In genomic region chr4:184280104-184280503, GRCh38 we compare ENCODE assay signal across 16 cellular contexts.
DNase-seq lines count a peak whose midpoint lies in the region; ATAC-seq and TF ChIP-seq lines count a peak whose summit lies in the region.
"Had no signal": no experiment of that assay in that cellular context is flagged by ENCODE, and none has a peak within 500 bp of the region (broad histone marks: within the 10 kb centered on the region; RNA-seq: fewer than 3 reads in every experiment).

No MANE protein-coding gene starts in this region.

- peaks cover 81% of the 10 kb centered on the region for H3K4me1 Mint-ChIP-seq in activated T-cell treated with anti-CD3 and anti-CD28 coated beads, Interleukin-2, amount 50 U/mL, for 24 hours (ENCODE audit: low read depth)
- H3K4me1 Mint-ChIP-seq in activated T-helper 1 cell treated with anti-CD3 and anti-CD28 coated beads, Interleukin-12 subunit alpha, Interleukin-12 subunit beta, Interleukin-2, Interleukin-4 antibody, amounts not matched to agents 30 ng/mL and 10 ng/mL and 1 ng/mL, durations not matched to agents 14 hours and 24 hours and 36 hours (ENCODE audit: low read depth) = peaks cover 81% of the 10 kb centered on the region
- peaks cover 66% of the 10 kb centered on the region for H3K4me1 Mint-ChIP-seq in stimulated activated effector memory CD8-positive, alpha-beta T cell treated with anti-CD3 and anti-CD28 coated beads, Interleukin-12 subunit alpha, Interleukin-12 subunit beta, amount 100 ng/mL, for 72 hours
- H3K4me1 Mint-ChIP-seq: mesothelial cell of epicardium had no signal

- no peak overlapping the region for H3K4me3 ChIP-seq in MM.1S (ENCODE audit: low read length)
- H3K4me3 ChIP-seq: SJCRH30, upper lobe of left lung had no signal

- H3K79me2 ChIP-seq in MM.1S (ENCODE audit: low read length) = no peaks in the 10 kb centered on the region

- peak overlapping the region; percentile 98 for H3K27ac ChIP-seq in MM.1S (ENCODE audit: low read length)
- H3K27ac ChIP-seq: SJCRH30, upper lobe of left lung had no signal

- no peak overlapping the region for H3K9ac ChIP-seq in MM.1S (ENCODE audit: low read length)

- H3K4me1 ChIP-seq in MM.1S (ENCODE audit: low read length) = peaks cover 56% of the 10 kb centered on the region
- H3K4me1 ChIP-seq: SJCRH30 had no signal

- peaks cover 10% of the 10 kb centered on the region for H3K36me3 Mint-ChIP-seq in activated T-cell treated with anti-CD3 and anti-CD28 coated beads, Interleukin-2, amount 50 U/mL, for 24 hours (ENCODE audit: low read depth)
- H3K36me3 Mint-ChIP-seq in activated T-helper 1 cell treated with anti-CD3 and anti-CD28 coated beads, Interleukin-12 subunit alpha, Interleukin-12 subunit beta, Interleukin-2, Interleukin-4 antibody, amounts not matched to agents 30 ng/mL and 10 ng/mL and 1 ng/mL, durations not matched to agents 14 hours and 24 hours and 36 hours (ENCODE audit: low read depth) = peaks cover 14% of the 10 kb centered on the region
- H3K36me3 Mint-ChIP-seq in stimulated activated effector memory CD8-positive, alpha-beta T cell treated with anti-CD3 and anti-CD28 coated beads, Interleukin-12 subunit alpha, Interleukin-12 subunit beta, amount 100 ng/mL, for 72 hours = no peaks in the 10 kb centered on the region

- no peak for ATAC-seq in stimulated activated effector memory CD8-positive, alpha-beta T cell treated with anti-CD3 and anti-CD28 coated beads, Interleukin-12 subunit alpha, Interleukin-12 subunit beta, amount 100 ng/mL, for 72 hours
- no peak for ATAC-seq in GM18517 (IDR thresholded peaks at IDR 0.05; ENCODE audit: unreplicated experiment)

- TF ChIP-seq CTCF in MM.1S (IDR thresholded peaks at IDR 0.05; ENCODE audit: low read length) = no peak

- peaks cover 12% of the 10 kb centered on the region for H3K9me3 Mint-ChIP-seq in activated T-cell treated with anti-CD3 and anti-CD28 coated beads, Interleukin-2, amount 50 U/mL, for 24 hours
- H3K9me3 Mint-ChIP-seq in activated T-helper 1 cell treated with anti-CD3 and anti-CD28 coated beads, Interleukin-12 subunit alpha, Interleukin-12 subunit beta, Interleukin-2, Interleukin-4 antibody, amounts not matched to agents 30 ng/mL and 10 ng/mL and 1 ng/mL, durations not matched to agents 14 hours and 24 hours and 36 hours = peaks cover 27% of the 10 kb centered on the region
- H3K9me3 Mint-ChIP-seq in stimulated activated effector memory CD8-positive, alpha-beta T cell treated with anti-CD3 and anti-CD28 coated beads, Interleukin-12 subunit alpha, Interleukin-12 subunit beta, amount 100 ng/mL, for 72 hours = peaks cover 6% of the 10 kb centered on the region

- no peaks in the 10 kb centered on the region for H3K9me2 ChIP-seq in MM.1S (replicated peaks; ENCODE audit: insufficient read depth, low read length)

- H4K20me1 ChIP-seq in MM.1S (ENCODE audit: insufficient read depth, low read length) = no peaks in the 10 kb centered on the region

- no peaks in the 10 kb centered on the region for H3K27me3 Mint-ChIP-seq in activated T-cell treated with anti-CD3 and anti-CD28 coated beads, Interleukin-2, amount 50 U/mL, for 24 hours
- H3K27me3 Mint-ChIP-seq in activated T-helper 1 cell treated with anti-CD3 and anti-CD28 coated beads, Interleukin-12 subunit alpha, Interleukin-12 subunit beta, Interleukin-2, Interleukin-4 antibody, amounts not matched to agents 30 ng/mL and 10 ng/mL and 1 ng/mL, durations not matched to agents 14 hours and 24 hours and 36 hours (ENCODE audit: insufficient read depth) = no peaks in the 10 kb centered on the region

- H3K27ac Mint-ChIP-seq in activated T-cell treated with anti-CD3 and anti-CD28 coated beads, Interleukin-2, amount 50 U/mL, for 24 hours = peak overlapping the region; percentile 1
- peak overlapping the region; percentile 87 for H3K27ac Mint-ChIP-seq in activated T-helper 1 cell treated with anti-CD3 and anti-CD28 coated beads, Interleukin-12 subunit alpha, Interleukin-12 subunit beta, Interleukin-2, Interleukin-4 antibody, amounts not matched to agents 30 ng/mL and 10 ng/mL and 1 ng/mL, durations not matched to agents 14 hours and 24 hours and 36 hours
- H3K27ac Mint-ChIP-seq in stimulated activated effector memory CD8-positive, alpha-beta T cell treated with anti-CD3 and anti-CD28 coated beads, Interleukin-12 subunit alpha, Interleukin-12 subunit beta, amount 100 ng/mL, for 72 hours = peak overlapping the region; percentile 89
- H3K27ac Mint-ChIP-seq: mesothelial cell of epicardium had no signal

- H3F3A ChIP-seq in MM.1S (ENCODE audit: insufficient read depth, low read length) = peaks cover 50% of the 10 kb centered on the region

- intact Hi-C loops in activated T-helper 1 cell treated with anti-CD3 and anti-CD28 coated beads, Interleukin-12 subunit alpha, Interleukin-12 subunit beta, Interleukin-2, Interleukin-4 antibody, amounts not matched to agents 30 ng/mL and 10 ng/mL and 1 ng/mL, durations not matched to agents 14 hours and 24 hours and 36 hours (cut with micrococcal nuclease) = no loop called here

- no peak overlapping the region for H3K4me2 ChIP-seq in MM.1S (ENCODE audit: low read depth, low read length)

- H3K4me3 Mint-ChIP-seq in activated T-cell treated with anti-CD3 and anti-CD28 coated beads, Interleukin-2, amount 50 U/mL, for 24 hours = no peak overlapping the region
- H3K4me3 Mint-ChIP-seq in activated T-helper 1 cell treated with anti-CD3 and anti-CD28 coated beads, Interleukin-12 subunit alpha, Interleukin-12 subunit beta, Interleukin-2, Interleukin-4 antibody, amounts not matched to agents 30 ng/mL and 10 ng/mL and 1 ng/mL, durations not matched to agents 14 hours and 24 hours and 36 hours = peak overlapping the region; percentile 50
- peak overlapping the region; percentile 58 for H3K4me3 Mint-ChIP-seq in stimulated activated effector memory CD8-positive, alpha-beta T cell treated with anti-CD3 and anti-CD28 coated beads, Interleukin-12 subunit alpha, Interleukin-12 subunit beta, amount 100 ng/mL, for 72 hours
- H3K4me3 Mint-ChIP-seq: mesothelial cell of epicardium had no signal

- H2AFZ ChIP-seq in MM.1S (ENCODE audit: low read length) = no peak overlapping the region

- DNase-seq in activated T-cell treated with anti-CD3 and anti-CD28 coated beads, Interleukin-2, amount 50 U/mL, for 24 hours = no peak
- no peak for DNase-seq in activated T-cell treated with anti-CD3 and anti-CD28 coated beads, Interleukin-2, amount 50 U/mL, for 1 hour
- peak; percentile 25 for DNase-seq in MM.1S
- no peak for DNase-seq in activated T-helper 1 cell treated with anti-CD3 and anti-CD28 coated beads, Interleukin-12 subunit alpha, Interleukin-12 subunit beta, Interleukin-2, Interleukin-4 antibody, amounts not matched to agents 30 ng/mL and 10 ng/mL and 1 ng/mL, durations not matched to agents 14 hours and 24 hours and 36 hours (ENCODE audit: low spot score)
- DNase-seq in stimulated activated effector memory CD8-positive, alpha-beta T cell treated with anti-CD3 and anti-CD28 coated beads, Interleukin-12 subunit alpha, Interleukin-12 subunit beta, amount 100 ng/mL, for 72 hours (ENCODE audit: low spot score in 2 of 2) = peak in 1 of 2 donors; percentile 42
- DNase-seq in NCI-H2029 (lab: John Stamatoyannopoulos, UW) = no peak
- DNase-seq in NCI-H1092 (lab: John Stamatoyannopoulos, UW) = no peak
- DNase-seq: ACHN; COR-L47; effector CD8-positive, alpha-beta T cell; HCEC 1CT; NCI-H1105 treated with DMSO at 0.1 percent for 48 hours; SJCRH30; upper lobe of left lung had no signal

- H3K27me3 ChIP-seq in MM.1S (replicated peaks; ENCODE audit: insufficient read depth, low read length) = no peaks in the 10 kb centered on the region
- H3K27me3 ChIP-seq: SJCRH30, upper lobe of left lung had no signal

- no peaks in the 10 kb centered on the region for H3K36me3 ChIP-seq in MM.1S (replicated peaks; ENCODE audit: insufficient read depth, low read length)
- H3K36me3 ChIP-seq: SJCRH30, upper lobe of left lung had no signal

- H3K9me3 ChIP-seq in MM.1S (replicated peaks; ENCODE audit: insufficient read depth, low read length) = no peaks in the 10 kb centered on the region
- H3K9me3 ChIP-seq: SJCRH30, upper lobe of left lung had no signal

Comparison
In these comparisons a context has a peak if more than half of its experiments do, and no peak if none do; other contexts are left out.
1. H3K27ac Mint-ChIP-seq: peak in every context shown above with its lines; median percentile 89 in stimulated activated effector memory CD8-positive, alpha-beta T cell treated with anti-CD3 and anti-CD28 coated beads, Interleukin-12 subunit alpha, Interleukin-12 subunit beta, amount 100 ng/mL, for 72 hours; 87 in activated T-helper 1 cell treated with anti-CD3 and anti-CD28 coated beads, Interleukin-12 subunit alpha, Interleukin-12 subunit beta, Interleukin-2, Interleukin-4 antibody, amounts not matched to agents 30 ng/mL and 10 ng/mL and 1 ng/mL, durations not matched to agents 14 hours and 24 hours and 36 hours; 1 in activated T-cell treated with anti-CD3 and anti-CD28 coated beads, Interleukin-2, amount 50 U/mL, for 24 hours.